10 cellular contexts compared by ENCODE assay signal in the genomic region with DNA sequence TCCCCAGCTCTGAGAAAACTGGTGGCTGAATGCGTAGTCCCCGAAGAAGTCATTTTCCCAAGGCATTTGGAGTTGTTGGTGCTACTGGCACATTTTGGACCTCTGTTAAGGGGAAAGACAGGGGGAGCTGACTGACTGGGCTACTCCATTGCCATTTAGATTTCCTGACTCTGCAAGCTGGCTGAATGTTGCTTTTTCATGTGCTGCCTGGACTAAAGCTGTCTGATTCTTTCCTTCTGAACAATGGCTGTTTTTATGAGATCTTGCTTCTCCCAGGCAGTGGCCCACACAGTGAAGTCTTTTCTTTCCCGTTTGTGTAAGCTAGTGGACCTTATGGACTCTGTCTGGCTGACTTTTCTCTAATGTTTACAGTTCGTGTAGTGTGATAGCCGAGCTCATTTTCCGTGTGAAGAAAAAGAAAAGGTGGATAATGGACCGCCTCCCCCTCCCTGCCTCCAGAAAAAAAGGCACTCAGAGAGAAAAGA. TPM values are rescaled to one million over a fixed set of nuclear protein-coding genes. Genes with fewer than 3 reads are reported as not detected.
A peak's percentile ranks its signal among the peaks of the same experiment; 100 is the strongest.
DNase-seq lines count a peak whose midpoint lies in the region; ATAC-seq and TF ChIP-seq lines count a peak whose summit lies in the region.
"Had no signal": no experiment of that assay in that cellular context is flagged by ENCODE, and none has a peak within 500 bp of the region (broad histone marks: within the 10 kb centered on the region; RNA-seq: fewer than 3 reads in every experiment).

No MANE protein-coding gene starts in this region.

- H3K4me1 Mint-ChIP-seq in naive B cell = peaks cover 68 to 86% (median 81%) of the 10 kb centered on the region in 3 donors
- H3K4me1 Mint-ChIP-seq in type B pancreatic cell (ENCODE audit: unreplicated experiment) = peaks cover 36% of the 10 kb centered on the region

- H3K9me3 Mint-ChIP-seq in naive B cell (no peaks in the 10 kb centered on the region), type B pancreatic cell (no peaks in the 10 kb centered on the region)
- H3K9me3 Mint-ChIP-seq: activated naive CD4-positive, alpha-beta T cell treated with anti-CD3 and anti-CD28 coated beads, Interleukin-2, amount 50 U/mL, for 24 hours; stimulated activated naive CD8-positive, alpha-beta T cell treated with anti-CD3 and anti-CD28 coated beads, Interleukin-15, Interleukin-2, amounts not matched to agents 100 ng/mL and 50 ng/mL, for 24 hours had no signal

- no peak for TF ChIP-seq EP300 in gastroesophageal sphincter (IDR thresholded peaks at IDR 0.05)

- H3K27me3 ChIP-seq in adrenal gland = no peaks in the 10 kb centered on the region
- no peaks in the 10 kb centered on the region for H3K27me3 ChIP-seq in gastroesophageal sphincter

- H3K27ac ChIP-seq in adrenal gland (peak overlapping the region in 4 of 5 donors; percentile 30 to 84 (median 82)), gastroesophageal sphincter (peak overlapping the region; percentile 62 to 94 (median 86))

- ATAC-seq in gastroesophageal sphincter = peak; percentile 34
- no peak for ATAC-seq in naive B cell (ENCODE audit: low read depth in 2 of 2)
- ATAC-seq in HG03432 (IDR thresholded peaks at IDR 0.05; ENCODE audit: unreplicated experiment) = no peak
- no peak for ATAC-seq in GM21717 (IDR thresholded peaks at IDR 0.05; ENCODE audit: unreplicated experiment)
- ATAC-seq in stimulated activated naive CD8-positive, alpha-beta T cell treated with anti-CD3 and anti-CD28 coated beads, Interleukin-15, Interleukin-2, amounts not matched to agents 100 U/mL and 50 U/mL, for 24 hours = no peak

- no peaks in the 10 kb centered on the region for H3K27me3 Mint-ChIP-seq in naive B cell
- no peaks in the 10 kb centered on the region for H3K27me3 Mint-ChIP-seq in type B pancreatic cell
- H3K27me3 Mint-ChIP-seq: activated naive CD4-positive, alpha-beta T cell treated with anti-CD3 and anti-CD28 coated beads, Interleukin-2, amount 50 U/mL, for 24 hours; stimulated activated naive CD8-positive, alpha-beta T cell treated with anti-CD3 and anti-CD28 coated beads, Interleukin-15, Interleukin-2, amounts not matched to agents 100 ng/mL and 50 ng/mL, for 24 hours had no signal

- intact Hi-C loops in adrenal gland (cut with DNase I) = no loop called here

- no peak overlapping the region for H3K4me3 ChIP-seq in adrenal gland
- H3K4me3 ChIP-seq in gastroesophageal sphincter = peak overlapping the region in 1 of 2 donors; percentile 5

- H3K27ac Mint-ChIP-seq in naive B cell (peak overlapping the region; percentile 33 to 90 (median 52)), type B pancreatic cell (peak overlapping the region; percentile 71)
- H3K27ac Mint-ChIP-seq: activated naive CD4-positive, alpha-beta T cell treated with anti-CD3 and anti-CD28 coated beads, Interleukin-2, amount 50 U/mL, for 24 hours; stimulated activated naive CD8-positive, alpha-beta T cell treated with anti-CD3 and anti-CD28 coated beads, Interleukin-15, Interleukin-2, amounts not matched to agents 100 ng/mL and 50 ng/mL, for 24 hours had no signal

- no peak for TF ChIP-seq POLR2A in adrenal gland (IDR thresholded peaks at IDR 0.05)
- TF ChIP-seq POLR2A in gastroesophageal sphincter (IDR thresholded peaks at IDR 0.05) = no peak

- no peak for TF ChIP-seq CTCF in adrenal gland (IDR thresholded peaks at IDR 0.05)
- TF ChIP-seq CTCF in gastroesophageal sphincter (IDR thresholded peaks at IDR 0.05) = peak in 1 of 4 experiments; percentile 52
- no peak for TF ChIP-seq CTCF in type B pancreatic cell (conservative IDR thresholded peaks at IDR 0.05)

- H3K4me1 ChIP-seq in adrenal gland (replicated peaks in 1 of 2) (peaks cover 17 to 19% of the 10 kb centered on the region in 2 donors), gastroesophageal sphincter (peaks cover 15 to 80% (median 31%) of the 10 kb centered on the region in 3 donors)

- H3K36me3 ChIP-seq in adrenal gland (replicated peaks in 1 of 2) (no peaks in the 10 kb centered on the region), gastroesophageal sphincter (no peaks in the 10 kb centered on the region)

- WGBS in adrenal gland, 4 donors = 54 to 64% (median 61%) methylated on average over 6 to 7 of the region's 7 CpGs
- 0% methylated on average over 1 to 3 of the region's 7 CpGs for WGBS in gastroesophageal sphincter (ENCODE audit: low coverage in 1 of 2), 2 donors

- peaks cover 8 to 9% of the 10 kb centered on the region in 2 donors for H3K36me3 Mint-ChIP-seq in naive B cell
- no peaks in the 10 kb centered on the region for H3K36me3 Mint-ChIP-seq in type B pancreatic cell

- H3K9me3 ChIP-seq in adrenal gland (replicated peaks in 1 of 3) (no peaks in the 10 kb centered on the region), gastroesophageal sphincter (no peaks in the 10 kb centered on the region)

- DNase-seq in adrenal gland = peak in 3 of 7 donors; percentile 5 to 48 (median 10)
- no peak for DNase-seq in naive B cell
- no peak for DNase-seq in type B pancreatic cell (ENCODE audit: extremely low spot score, unreplicated experiment)
- DNase-seq in stimulated activated naive CD8-positive, alpha-beta T cell treated with anti-CD3 and anti-CD28 coated beads, Interleukin-15, Interleukin-2, amounts not matched to agents 100 U/mL and 50 U/mL, for 24 hours = no peak
- DNase-seq: T-helper 1 cell had no signal

- H3K4me3 Mint-ChIP-seq in naive B cell (peak overlapping the region in 1 of 8 donors; percentile 22), type B pancreatic cell (peak overlapping the region; percentile 58)
- H3K4me3 Mint-ChIP-seq: activated naive CD4-positive, alpha-beta T cell treated with anti-CD3 and anti-CD28 coated beads, Interleukin-2, amount 50 U/mL, for 24 hours; stimulated activated naive CD8-positive, alpha-beta T cell treated with anti-CD3 and anti-CD28 coated beads, Interleukin-15, Interleukin-2, amounts not matched to agents 100 ng/mL and 50 ng/mL, for 24 hours had no signal

RNA-seq across cellular contexts. Expression of gene TRAK1, which starts 38.2 kb away (rescaled TPM):
- total RNA-seq in adrenal gland (10 to 100 TPM; 24.6 to 38.1 (median 28.8) TPM), gastroesophageal sphincter (10 to 100 TPM; 37.4 to 89.5 (median 53.0) TPM), type B pancreatic cell (ENCODE audit: low replicate concordance) (49.2 and 54.7 TPM in 2 replicates)
- polyA plus RNA-seq in adrenal gland (10 to 100 TPM; 13.1 to 20.1 (median 18.7) TPM), naive B cell (ENCODE audit: low read depth in 6 of 6) (10 to 100 TPM; 20.5 to 54.1 (median 28.4) TPM)
